Comparison of ENCODE assay signal across 1 cellular context in genomic region chr3:58471025-58471887, GRCh38.
A peak's percentile ranks its signal among the peaks of the same experiment; 100 is the strongest.
TF ChIP-seq lines count a peak whose summit lies in the region.

No MANE protein-coding gene starts in this region.

TF ChIP-seq in HepG2, 621 proteins besides CTCF, POLR2A, EP300 and RAD21 (continued from another document and continues in another):
- TF ChIP-seq ZBTB46 (CRISPR knock-in tag; IDR thresholded peaks at IDR 0.05; ENCODE audit: borderline replicate concordance) (no peak), MEIS2 (CRISPR knock-in tag; IDR thresholded peaks at IDR 0.05) (peak; percentile 95), ZNF143 (CRISPR knock-in tag; IDR thresholded peaks at IDR 0.05) (no peak; the same call in 1 of the 2 replicates), ZBTB4 (CRISPR knock-in tag; IDR thresholded peaks at IDR 0.05; ENCODE audit: borderline replicate concordance) (no peak), ZNF777 (CRISPR knock-in tag; IDR thresholded peaks at IDR 0.05) (no peak), ZNF414 (CRISPR knock-in tag; IDR thresholded peaks at IDR 0.05) (no peak), HNRNPLL (IDR thresholded peaks at IDR 0.05; ENCODE audit: low read depth, low read length, poor library complexity, severe bottlenecking) (no peak), ZNF703 (CRISPR knock-in tag; IDR thresholded peaks at IDR 0.05; ENCODE audit: borderline replicate concordance) (0 out of 2 replicates have a peak, but pooled peaks have one; percentile 87), NFIB (CRISPR knock-in tag; IDR thresholded peaks at IDR 0.05; ENCODE audit: borderline replicate concordance) (no peak), FUBP1 (CRISPR knock-in tag; IDR thresholded peaks at IDR 0.05; ENCODE audit: borderline replicate concordance) (no peak), SP2 (CRISPR knock-in tag; IDR thresholded peaks at IDR 0.05) (no peak), SIN3B (IDR thresholded peaks at IDR 0.05; ENCODE audit: low read length) (no peak), CHD4 (IDR thresholded peaks at IDR 0.05; ENCODE audit: borderline replicate concordance, low read length) (no peak), POGK (CRISPR knock-in tag; conservative IDR thresholded peaks at IDR 0.05) (peak; percentile 80; the same call in 1 of the 2 replicates), SMARCC2 (IDR thresholded peaks at IDR 0.05) (no peak), ZNF264 (CRISPR knock-in tag; IDR thresholded peaks at IDR 0.05) (peak; percentile 91), CCAR2 (optimal IDR thresholded peaks at IDR 0.05; ENCODE audit: low read depth, low read length) (no peak), ZNF790 (CRISPR knock-in tag; IDR thresholded peaks at IDR 0.05; ENCODE audit: borderline replicate concordance) (no peak), ZNF326 (CRISPR knock-in tag; IDR thresholded peaks at IDR 0.05; ENCODE audit: borderline replicate concordance) (no peak), ZNF747 (CRISPR knock-in tag; IDR thresholded peaks at IDR 0.05; ENCODE audit: borderline replicate concordance) (peak; percentile 62; the same call in 1 of the 2 replicates), SMAD1 (CRISPR knock-in tag; IDR thresholded peaks at IDR 0.05; ENCODE audit: borderline replicate concordance, low read depth) (no peak), ZUFSP (CRISPR knock-in tag; IDR thresholded peaks at IDR 0.05; ENCODE audit: borderline replicate concordance) (no peak), ZBTB10 (CRISPR knock-in tag; IDR thresholded peaks at IDR 0.05; ENCODE audit: borderline replicate concordance) (peak; percentile 87; the same call in 1 of the 2 replicates), U2AF2 (IDR thresholded peaks at IDR 0.05; ENCODE audit: low read depth, low read length) (no peak), ZC3H4 (CRISPR knock-in tag; IDR thresholded peaks at IDR 0.05; ENCODE audit: borderline replicate concordance) (no peak; the same call in 1 of the 2 replicates), KAT7 (CRISPR knock-in tag; IDR thresholded peaks at IDR 0.05; ENCODE audit: borderline replicate concordance) (0 out of 2 replicates have a peak, but pooled peaks have one; percentile 36), KMT2B (CRISPR knock-in tag; IDR thresholded peaks at IDR 0.05) (peak; percentile 42; the same call in 1 of the 2 replicates), ADNP (CRISPR knock-in tag; IDR thresholded peaks at IDR 0.05) (no peak), PAXIP1 (CRISPR knock-in tag; conservative IDR thresholded peaks at IDR 0.05) (peak; percentile 95), RFXANK (CRISPR knock-in tag; IDR thresholded peaks at IDR 0.05) (no peak), KLF13 (CRISPR knock-in tag; IDR thresholded peaks at IDR 0.05) (no peak), ETV5 (CRISPR knock-in tag; IDR thresholded peaks at IDR 0.05; ENCODE audit: borderline replicate concordance) (peak; percentile 94; the same call in 1 of the 2 replicates), PPARG (CRISPR knock-in tag; conservative IDR thresholded peaks at IDR 0.05) (peak; percentile 86), ZNF878 (CRISPR knock-in tag; IDR thresholded peaks at IDR 0.05) (peak; percentile 66), ARNT2 (CRISPR knock-in tag; IDR thresholded peaks at IDR 0.05; ENCODE audit: low read depth) (0 out of 2 replicates have a peak, but pooled peaks have one; percentile 70), YEATS4 (CRISPR knock-in tag; IDR thresholded peaks at IDR 0.05; ENCODE audit: borderline replicate concordance) (peak; percentile 64; the same call in 1 of the 2 replicates), CREB3 (CRISPR knock-in tag; IDR thresholded peaks at IDR 0.05) (no peak)
